ENCODE assay signal across 8 cellular contexts in genomic region chr6:43629104-43629504, GRCh38. TPM values are rescaled to one million over a fixed set of nuclear protein-coding genes. Genes with fewer than 3 reads are reported as not detected.
DNase-seq lines count a peak whose midpoint lies in the region; ATAC-seq and TF ChIP-seq lines count a peak whose summit lies in the region.

Gene GTPBP2, minus strand, starts transcription at chr6:43629264. Its CDS starts 102 bp downstream, at chr6:43629162.

- peak; percentile 89 for ATAC-seq in CD8-positive, alpha-beta T cell
- ATAC-seq in GM19468 (IDR thresholded peaks at IDR 0.05; ENCODE audit: extremely low read depth, unreplicated experiment), result peak; percentile 66
- ATAC-seq in effector memory CD8-positive, alpha-beta T cell (replicated peaks), result peak; percentile 85
- peak; percentile 80 for ATAC-seq in memory B cell (ENCODE audit: low read depth)

- H3K9me3 ChIP-seq in CD8-positive, alpha-beta T cell (ENCODE audit: low read length), result no peaks in the 10 kb centered on the region

- no peaks in the 10 kb centered on the region for H3K9me3 Mint-ChIP-seq in CD8-positive, alpha-beta T cell
- H3K9me3 Mint-ChIP-seq in effector memory CD8-positive, alpha-beta T cell, result no peaks in the 10 kb centered on the region
- no peaks in the 10 kb centered on the region for H3K9me3 Mint-ChIP-seq in memory B cell

- peaks cover 14% of the 10 kb centered on the region for H3K4me1 ChIP-seq in CD8-positive, alpha-beta T cell (ENCODE audit: insufficient read depth, low read length)

- CTCF ChIA-PET in CD8-positive, alpha-beta T cell (lab: Charles Lee), result interaction anchor here (1.4 kb wide), 2 partner anchors 18 to 21 kb away, joined by 3 to 5 read pairs; no protein-coding TSS in a partner anchor
- CTCF ChIA-PET in activated CD8-positive, alpha-beta memory T cell treated with anti-CD3 and anti-CD28 coated beads for 36 hours (lab: Charles Lee), result interaction anchor here (0.9 to 1.5 kb wide), 3 partner anchors 29 to 141 kb away, joined by 3 to 7 read pairs (median 4); partner anchors contain the start of gene VEGFA

- H3K36me3 Mint-ChIP-seq in CD8-positive, alpha-beta T cell, result peaks cover 38% of the 10 kb centered on the region
- H3K36me3 Mint-ChIP-seq in effector memory CD8-positive, alpha-beta T cell (ENCODE audit: insufficient read depth), result peaks cover 22% of the 10 kb centered on the region
- peaks cover 10% of the 10 kb centered on the region for H3K36me3 Mint-ChIP-seq in memory B cell

- peak within 1 kb of the TSS; percentile 53 for H3K27ac ChIP-seq in CD8-positive, alpha-beta T cell (ENCODE audit: low read depth, low read length)

- no peaks in the 10 kb centered on the region for H3K27me3 ChIP-seq in CD8-positive, alpha-beta T cell (ENCODE audit: insufficient read depth, low read length)

- H3K4me3 ChIP-seq in CD8-positive, alpha-beta T cell (ENCODE audit: low read depth, low read length), result peak within 1 kb of the TSS; percentile 77

- POLR2A ChIA-PET in CD8-positive, alpha-beta T cell (lab: Charles Lee), result interaction anchor here (0.8 to 1.8 kb wide), 7 partner anchors 9 to 1842 kb away, joined by 3 to 7 read pairs (median 5); partner anchors contain the start of genes HSP90AB1, POLH, TOMM6 and XPO5
- POLR2A ChIA-PET in activated CD8-positive, alpha-beta memory T cell treated with anti-CD3 and anti-CD28 coated beads for 36 hours (lab: Charles Lee), result interaction anchor here (0.6 to 2.2 kb wide), 6 partner anchors 8 to 618 kb away, joined by 3 to 9 read pairs (median 6); partner anchors contain the start of genes HSP90AB1, POLH, RSPH9 and VEGFA

- H3K36me3 ChIP-seq in CD8-positive, alpha-beta T cell (ENCODE audit: insufficient read depth, low read length), result peaks cover 3% of the 10 kb centered on the region

- no peak for TF ChIP-seq CTCF in CD8-positive, alpha-beta T cell (IDR thresholded peaks at IDR 0.05)

- peak within 1 kb of the TSS; percentile 98 for H3K4me3 Mint-ChIP-seq in CD8-positive, alpha-beta T cell
- peak within 1 kb of the TSS; percentile 99 for H3K4me3 Mint-ChIP-seq in effector memory CD8-positive, alpha-beta T cell
- H3K4me3 Mint-ChIP-seq in memory B cell, result peak within 1 kb of the TSS; percentile 96

- no peaks in the 10 kb centered on the region for H3K27me3 Mint-ChIP-seq in CD8-positive, alpha-beta T cell (ENCODE audit: low read depth)
- no peaks in the 10 kb centered on the region for H3K27me3 Mint-ChIP-seq in effector memory CD8-positive, alpha-beta T cell
- no peaks in the 10 kb centered on the region for H3K27me3 Mint-ChIP-seq in memory B cell

- DNase-seq in CD8-positive, alpha-beta T cell, result peak; percentile 89 to 97 (median 93)
- peak; percentile 92 for DNase-seq in HS-5 (ENCODE audit: low read depth)
- DNase-seq in NK-92 treated with Interleukin-12 subunit alpha and Interleukin-12 subunit beta, amount 100 ng/mL, for 24 hours (lab: John Stamatoyannopoulos, UW), result peak; percentile 96
- DNase-seq in effector memory CD8-positive, alpha-beta T cell, result peak; percentile 92 to 94 (median 94)
- peak; percentile 87 to 92 for DNase-seq in memory B cell (ENCODE audit: low spot score in 2 of 2)
- peak; percentile 94 for DNase-seq in stimulated activated CD8-positive, alpha-beta memory T cell treated with anti-CD3 and anti-CD28 coated beads, Interleukin-12 subunit alpha, Interleukin-12 subunit beta, amount 100 ng/mL, for 4 hours (ENCODE audit: low read depth)

- peak within 1 kb of the TSS; percentile 95 for H3K27ac Mint-ChIP-seq in CD8-positive, alpha-beta T cell
- H3K27ac Mint-ChIP-seq in effector memory CD8-positive, alpha-beta T cell, result peak within 1 kb of the TSS; percentile 92 to 97
- H3K27ac Mint-ChIP-seq in memory B cell, result peak within 1 kb of the TSS; percentile 91

- intact Hi-C loops in CD8-positive, alpha-beta T cell (cut with DNase I, micrococcal nuclease), result loop anchor here (1.0 to 10.0 kb wide), 11 partner anchors 53 to 618 kb away; partner anchors contain the start of genes KLC4 (in 2 of the 2), MRPL2 (in 2 of the 2), POLR1C (in 2 of the 2) and CUL7 (in 1 of the 2)

- H3K4me1 Mint-ChIP-seq in CD8-positive, alpha-beta T cell (ENCODE audit: low read depth), result peaks cover 38% of the 10 kb centered on the region
- H3K4me1 Mint-ChIP-seq in effector memory CD8-positive, alpha-beta T cell (ENCODE audit: low read depth in 2 of 2), result peaks cover 24 to 34% of the 10 kb centered on the region in 2 donors
- peaks cover 36% of the 10 kb centered on the region for H3K4me1 Mint-ChIP-seq in memory B cell

RNA-seq across cellular contexts. Expression of gene GTPBP2, which starts in this region (rescaled TPM):
- 10 to 100 TPM; 24.6 to 26.1 TPM for total RNA-seq in CD8-positive, alpha-beta T cell
- total RNA-seq in activated CD8-positive, alpha-beta memory T cell treated with anti-CD3 and anti-CD28 coated beads for 36 hours, result 10 to 100 TPM; 47.9 to 48.6 TPM

Comparison
In these comparisons a context has a peak if more than half of its experiments do, and no peak if none do; other contexts are left out.
1. Peak in every context shown above with its lines: DNase-seq, ATAC-seq, H3K4me3 ChIP-seq and H3K27ac ChIP-seq.